10 cellular contexts compared by ENCODE assay signal in the genomic region with DNA sequence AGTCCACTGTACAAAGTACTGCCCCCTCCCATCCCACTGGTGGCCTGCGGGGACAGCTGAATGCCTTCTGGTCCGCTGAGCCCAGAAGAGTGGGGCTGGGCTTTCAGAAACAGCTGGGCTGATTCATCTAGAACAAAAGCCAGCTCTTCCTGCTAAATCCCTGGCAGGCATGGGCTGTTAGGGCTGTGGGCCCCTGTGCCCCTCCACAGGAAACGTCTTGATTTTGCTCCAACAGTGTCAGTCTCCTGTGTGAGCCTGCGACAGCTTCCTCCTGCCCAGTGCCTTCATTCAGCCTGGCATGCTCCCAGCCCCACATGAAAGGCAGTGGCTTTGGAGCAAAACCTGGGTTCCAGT. TPM values are rescaled to one million over a fixed set of nuclear protein-coding genes. Genes with fewer than 3 reads are reported as not detected.
DNase-seq lines count a peak whose midpoint lies in the region; ATAC-seq, FAIRE-seq and TF ChIP-seq lines count a peak whose summit lies in the region.
"Had no signal": no experiment of that assay in that cellular context is flagged by ENCODE, and none has a peak within 500 bp of the region (broad histone marks: within the 10 kb centered on the region; RNA-seq: fewer than 3 reads in every experiment).

No MANE protein-coding gene starts in this region.

- FAIRE-seq in HepG2 (lab: Jason Lieb, UNC), result no peak

- dilution Hi-C loops in mammary epithelial cell (cut with HindIII; ENCODE audit: low sequenced_read_pairs), result no loop called here

- no TSS peak for BruUV-seq in mammary epithelial cell (replicated peaks; lab: Mats Ljungman, UMichigan)
- BruUV-seq in HepG2 (replicated peaks; lab: Mats Ljungman, UMichigan), result no TSS peak
- BruUV-seq in Calu3 (replicated peaks; lab: Mats Ljungman, UMichigan), result no TSS peak

- intact Hi-C loops in mammary epithelial cell (cut with micrococcal nuclease) (no loop called here), HepG2 (cut with micrococcal nuclease; ENCODE audit: unreplicated experiment) (no loop called here), Calu3 (cut with micrococcal nuclease; ENCODE audit: unreplicated experiment) (no loop called here)

- no peaks in the 10 kb centered on the region for H3K36me3 ChIP-seq in ACC112 (ENCODE audit: insufficient read depth, low read length)
- H3K36me3 ChIP-seq in MG63, result no peaks in the 10 kb centered on the region
- H3K36me3 ChIP-seq in mammary epithelial cell (ENCODE audit: insufficient read depth, low read length), result no peaks in the 10 kb centered on the region
- H3K36me3 ChIP-seq in HepG2 (replicated peaks in 1 of 2; ENCODE audit: control insufficient read depth in 1 of 2, insufficient read depth in 2 of 2, low read length in 2 of 2), result no peaks in the 10 kb centered on the region

- no peaks in the 10 kb centered on the region for H3K79me2 ChIP-seq in ACC112 (ENCODE audit: control insufficient read depth, insufficient read depth, low read length, unreplicated experiment)
- H3K79me2 ChIP-seq in mammary epithelial cell (ENCODE audit: insufficient read depth, low read length), result no peaks in the 10 kb centered on the region
- no peaks in the 10 kb centered on the region for H3K79me2 ChIP-seq in HepG2 (ENCODE audit: insufficient read depth, low read length)

- H2AFZ ChIP-seq in ACC112 (ENCODE audit: low read length, unreplicated experiment), result peak overlapping the region; percentile 62
- peak overlapping the region; percentile 51 for H2AFZ ChIP-seq in mammary epithelial cell (ENCODE audit: low read depth, low read length)
- H2AFZ ChIP-seq in HepG2 (ENCODE audit: low read length), result no peak overlapping the region

- no peak for TF ChIP-seq RAD21 in HepG2 (CRISPR knock-in tag; IDR thresholded peaks at IDR 0.05)

- POLR2A ChIA-PET in HepG2 (lab: Yijun Ruan, JAX), result no interaction called here

- no peak for TF ChIP-seq POLR2A in HepG2 (IDR thresholded peaks at IDR 0.05; ENCODE audit: insufficient read depth in 1 of 2, low read depth in 2 of 2, low read length in 2 of 2)

- H3K4me1 Mint-ChIP-seq in Calu3 (ENCODE audit: low read depth, unreplicated experiment) (no peaks in the 10 kb centered on the region), nephron progenitor cell (peaks cover 33% of the 10 kb centered on the region)

- H3K4me3 Mint-ChIP-seq in Calu3 (ENCODE audit: low read depth, unreplicated experiment) (no peak overlapping the region), nephron progenitor cell (no peak overlapping the region)

- ATAC-seq in HepG2 (peak; percentile 90), GM18868 (IDR thresholded peaks at IDR 0.05; ENCODE audit: unreplicated experiment) (no peak)

- H3K4me2 ChIP-seq in mammary epithelial cell (ENCODE audit: insufficient read depth, low read depth, low read length), result no peak overlapping the region
- peak overlapping the region; percentile 54 for H3K4me2 ChIP-seq in HepG2 (ENCODE audit: low read depth, low read length)

- no peaks in the 10 kb centered on the region for H3K27me3 ChIP-seq in ACC112 (ENCODE audit: insufficient read depth, low read length)
- no peaks in the 10 kb centered on the region for H3K27me3 ChIP-seq in MG63
- H3K27me3 ChIP-seq in mammary epithelial cell (ENCODE audit: insufficient read depth, low read length), result no peaks in the 10 kb centered on the region
- peaks cover 0 to 6% of the 10 kb centered on the region in 2 experiments; a peak in 2 of 5 replicates for H3K27me3 ChIP-seq in HepG2 (ENCODE audit: control insufficient read depth in 1 of 2, insufficient read depth in 2 of 2, low read length in 2 of 2)

- DNase-seq in MG63, result peak; percentile 64
- no peak for DNase-seq in mammary epithelial cell
- DNase-seq in HepG2 (ENCODE audit: low spot score), result no peak
- DNase-seq in Calu3, result no peak
- no peak for DNase-seq in LoVo (ENCODE audit: low spot score)
- no peak for DNase-seq in nephron progenitor cell

- CTCF ChIA-PET in mammary epithelial cell (lab: Charles Lee; ENCODE audit: low non-redundant PET) (no interaction called here), HepG2 (lab: Yijun Ruan, JAX; ENCODE audit: low intra/inter-chr PET ratio, low total read pairs) (no interaction called here), Calu3 (lab: Charles Lee) (no interaction called here)

- no peaks in the 10 kb centered on the region for H3K36me3 Mint-ChIP-seq in Calu3 (ENCODE audit: insufficient read depth, unreplicated experiment)
- no peaks in the 10 kb centered on the region for H3K36me3 Mint-ChIP-seq in nephron progenitor cell (ENCODE audit: low read depth)

- no peaks in the 10 kb centered on the region for H3K9me3 ChIP-seq in MG63
- H3K9me3 ChIP-seq in mammary epithelial cell (replicated peaks; ENCODE audit: insufficient read depth, low read length), result no peaks in the 10 kb centered on the region
- H3K9me3 ChIP-seq in HepG2 (ENCODE audit: low read length), result no peaks in the 10 kb centered on the region

- no peak overlapping the region for H3K27ac ChIP-seq in ACC112 (ENCODE audit: low read depth, low read length)
- no peak overlapping the region for H3K27ac ChIP-seq in mammary epithelial cell (ENCODE audit: insufficient read depth, low read depth, low read length)
- no peak overlapping the region for H3K27ac ChIP-seq in HepG2 (ENCODE audit: extremely low read length, insufficient read depth, low read length)
- H3K27ac ChIP-seq: C4-2B had no signal

- in situ Hi-C loops in mammary epithelial cell (cut with MboI; ENCODE audit: low sequenced_read_pairs in 2 of 2), result no loop called here
- in situ Hi-C loops in HepG2 (cut with HindIII; ENCODE audit: extremely low pct_ligation_motif_present, low pct_unique_long_range_greater_than_20kb), result no loop called here

- H4K20me1 ChIP-seq in mammary epithelial cell (ENCODE audit: insufficient read depth, low read length) (no peaks in the 10 kb centered on the region), HepG2 (ENCODE audit: insufficient read depth, low read length) (no peaks in the 10 kb centered on the region)

- H3K4me1 ChIP-seq in ACC112 (ENCODE audit: control insufficient read depth, insufficient read depth, low read length, unreplicated experiment), result peaks cover 26% of the 10 kb centered on the region
- H3K4me1 ChIP-seq in mammary epithelial cell (ENCODE audit: insufficient read depth, low read length), result peaks cover 8% of the 10 kb centered on the region
- H3K4me1 ChIP-seq in HepG2 (ENCODE audit: insufficient read depth, low read length), result peaks cover 17% of the 10 kb centered on the region

- TF ChIP-seq CTCF in mammary epithelial cell (conservative IDR thresholded peaks at IDR 0.05 in 1 of 2, IDR thresholded peaks at IDR 0.05 in 1 of 2; ENCODE audit: extremely low read depth in 1 of 2, insufficient read depth in 1 of 2, low read depth in 1 of 2, low read length in 2 of 2) (no peak), HepG2 (CRISPR knock-in tag; IDR thresholded peaks at IDR 0.05) (no peak), Calu3 (IDR thresholded peaks at IDR 0.05; ENCODE audit: unreplicated experiment) (no peak), nephron progenitor cell (IDR thresholded peaks at IDR 0.05) (no peak)

- H3K4me3 ChIP-seq in ACC112 (ENCODE audit: low read depth, low read length) (no peak overlapping the region), MG63 (no peak overlapping the region), mammary epithelial cell (replicated peaks in 1 of 3; ENCODE audit: insufficient read depth in 1 of 3, low read depth in 2 of 3, low read length in 3 of 3) (no peak overlapping the region), HepG2 (replicated peaks in 1 of 3; ENCODE audit: insufficient read depth in 1 of 3, low read depth in 2 of 3, low read length in 3 of 3) (peak overlapping the region in 1 of 3 experiments; percentile 9; a peak in 1 of 6 replicates)

- H3K9ac ChIP-seq in mammary epithelial cell (ENCODE audit: insufficient read depth, low read length) (no peak overlapping the region), HepG2 (ENCODE audit: insufficient read depth, low read depth, low read length) (no peak overlapping the region)

- H3K27ac Mint-ChIP-seq in Calu3 (ENCODE audit: unreplicated experiment), result no peak overlapping the region
- no peak overlapping the region for H3K27ac Mint-ChIP-seq in nephron progenitor cell
- H3K27ac Mint-ChIP-seq: IgD-negative memory B cell had no signal

- no peak for TF ChIP-seq EP300 in HepG2 (IDR thresholded peaks at IDR 0.05; ENCODE audit: low read depth in 2 of 2, low read length in 2 of 2)
- no peak for TF ChIP-seq EP300 in HepG2 (CRISPR knock-in tag; IDR thresholded peaks at IDR 0.05; ENCODE audit: borderline replicate concordance)

- no peaks in the 10 kb centered on the region for H3K9me3 Mint-ChIP-seq in Calu3 (ENCODE audit: low read depth, unreplicated experiment)
- H3K9me3 Mint-ChIP-seq in nephron progenitor cell, result no peaks in the 10 kb centered on the region
- H3K9me3 Mint-ChIP-seq: IgD-negative memory B cell had no signal

- 6% methylated on average over 3 of the region's 4 CpGs for WGBS in mammary epithelial cell (ENCODE audit: low coverage, missing lambda C conversion rate)
- WGBS in HepG2 (ENCODE audit: low lambda C conversion rate), result 7% methylated on average over 2 of the region's 4 CpGs

- H3K27me3 Mint-ChIP-seq in Calu3 (ENCODE audit: unreplicated experiment) (peaks cover 27% of the 10 kb centered on the region), nephron progenitor cell (ENCODE audit: low read depth, poor library complexity) (peaks cover 19% of the 10 kb centered on the region)
- H3K27me3 Mint-ChIP-seq: IgD-negative memory B cell had no signal

RNA-seq across cellular contexts. Expression of gene GSN, which starts 6.9 kb away (rescaled TPM):
- 59.8 and 75.0 TPM in 2 replicates for total RNA-seq in MG63 (2014; rRNA removed; shearing (Covaris generic); ENCODE audit: low replicate concordance)
- total RNA-seq in mammary epithelial cell (100 to 1,000 TPM; 196 to 723 TPM), HepG2 (2016; rRNA removed; fragmentation: Illumina TruSeq; extraction: Trizol) (126 and 307 TPM in 2 replicates), Calu3 (2022) (68.3 and 71.6 TPM in 2 replicates)
- polyA plus RNA-seq in mammary epithelial cell (462 TPM), HepG2 (2011; rRNA removed) (294 and 436 TPM in 2 replicates)
- polyA minus RNA-seq in mammary epithelial cell, result 325 TPM
- total RNA-seq in HepG2 (2016; cell fraction: cytosol; rRNA removed; fragmentation: Illumina TruSeq; extraction: Trizol; ENCODE audit: low read depth), result 56.0 and 58.2 TPM in 2 replicates
- 125 and 311 TPM in 2 replicates for total RNA-seq in HepG2 (2016; cell fraction: insoluble cytoplasmic fraction; rRNA removed; fragmentation: Illumina TruSeq; extraction: Trizol)
- total RNA-seq in HepG2 (2016; cell fraction: membrane; rRNA removed; fragmentation: Illumina TruSeq; extraction: Trizol), result 102 and 113 TPM in 2 replicates
- total RNA-seq in HepG2 (2016; cell fraction: nucleus; rRNA removed; fragmentation: Illumina TruSeq; extraction: Trizol), result 251 and 294 TPM in 2 replicates
- 396 and 404 TPM in 2 replicates for polyA plus RNA-seq in HepG2 (2011; cell fraction: cytosol; rRNA removed)
- polyA plus RNA-seq in HepG2 (2011; cell fraction: nucleus; rRNA removed), result 430 and 447 TPM in 2 replicates
- polyA plus RNA-seq in HepG2 (2012), result 349 and 423 TPM in 2 replicates
- 57.9 and 60.7 TPM in 2 replicates for polyA plus RNA-seq in HepG2 (2016; cell fraction: cytosol; fragmentation: Illumina TruSeq; extraction: Trizol; ENCODE audit: low read depth)
- 115 and 123 TPM in 2 replicates for polyA plus RNA-seq in HepG2 (2016; cell fraction: insoluble cytoplasmic fraction; fragmentation: Illumina TruSeq; extraction: Trizol; ENCODE audit: low read depth)
- 77.0 and 92.1 TPM in 2 replicates for polyA plus RNA-seq in HepG2 (2016; cell fraction: membrane; fragmentation: Illumina TruSeq; extraction: Trizol; ENCODE audit: low read depth)
- polyA plus RNA-seq in HepG2 (2016; cell fraction: nucleus; fragmentation: Illumina TruSeq; extraction: Trizol; ENCODE audit: insufficient read depth, low read depth), result 379 and 400 TPM in 2 replicates
- polyA minus RNA-seq in HepG2 (2011; rRNA and poly(A)+ RNA removed; ENCODE audit: low replicate concordance), result 66.7 and 379 TPM in 2 replicates
- 132 and 185 TPM in 2 replicates for polyA minus RNA-seq in HepG2 (2011; cell fraction: cytosol; rRNA and poly(A)+ RNA removed)
- polyA minus RNA-seq in HepG2 (2011; cell fraction: nucleus; rRNA and poly(A)+ RNA removed), result 122 and 168 TPM in 2 replicates

RNA-seq across cellular contexts. Expression of gene RAB14, which starts 59.4 kb away (rescaled TPM):
- total RNA-seq in MG63 (2014; rRNA removed; shearing (Covaris generic); ENCODE audit: low replicate concordance), result 43.3 and 58.4 TPM in 2 replicates
- total RNA-seq in mammary epithelial cell, result 10 to 100 TPM; 27.5 to 74.6 TPM
- 24.7 TPM for polyA plus RNA-seq in mammary epithelial cell
- 33.8 TPM for polyA minus RNA-seq in mammary epithelial cell
- 19.3 and 42.2 TPM in 2 replicates for total RNA-seq in HepG2 (2016; rRNA removed; fragmentation: Illumina TruSeq; extraction: Trizol)
- 2.8 and 4.0 TPM in 2 replicates for total RNA-seq in HepG2 (2016; cell fraction: cytosol; rRNA removed; fragmentation: Illumina TruSeq; extraction: Trizol; ENCODE audit: low read depth)
- total RNA-seq in HepG2 (2016; cell fraction: insoluble cytoplasmic fraction; rRNA removed; fragmentation: Illumina TruSeq; extraction: Trizol), result 18.4 and 42.0 TPM in 2 replicates
- total RNA-seq in HepG2 (2016; cell fraction: membrane; rRNA removed; fragmentation: Illumina TruSeq; extraction: Trizol), result 18.7 and 20.5 TPM in 2 replicates
- 24.4 and 28.8 TPM in 2 replicates for total RNA-seq in HepG2 (2016; cell fraction: nucleus; rRNA removed; fragmentation: Illumina TruSeq; extraction: Trizol)
- 15.3 and 17.4 TPM in 2 replicates for polyA plus RNA-seq in HepG2 (2011; rRNA removed)
- polyA plus RNA-seq in HepG2 (2011; cell fraction: cytosol; rRNA removed), result 6.4 and 13.9 TPM in 2 replicates
- 9.5 and 11.9 TPM in 2 replicates for polyA plus RNA-seq in HepG2 (2011; cell fraction: nucleus; rRNA removed)
- 31.9 and 33.9 TPM in 2 replicates for polyA plus RNA-seq in HepG2 (2012)
- polyA plus RNA-seq in HepG2 (2016; cell fraction: cytosol; fragmentation: Illumina TruSeq; extraction: Trizol; ENCODE audit: low read depth), result 2.7 and 2.8 TPM in 2 replicates
- 58.3 and 63.3 TPM in 2 replicates for polyA plus RNA-seq in HepG2 (2016; cell fraction: insoluble cytoplasmic fraction; fragmentation: Illumina TruSeq; extraction: Trizol; ENCODE audit: low read depth)
- 12.2 and 12.7 TPM in 2 replicates for polyA plus RNA-seq in HepG2 (2016; cell fraction: membrane; fragmentation: Illumina TruSeq; extraction: Trizol; ENCODE audit: low read depth)
- polyA plus RNA-seq in HepG2 (2016; cell fraction: nucleus; fragmentation: Illumina TruSeq; extraction: Trizol; ENCODE audit: insufficient read depth, low read depth), result 39.9 TPM in 2 replicates
- 8.0 and 11.9 TPM in 2 replicates for polyA minus RNA-seq in HepG2 (2011; rRNA and poly(A)+ RNA removed; ENCODE audit: low replicate concordance)
- 14.1 and 21.2 TPM in 2 replicates for polyA minus RNA-seq in HepG2 (2011; cell fraction: cytosol; rRNA and poly(A)+ RNA removed)
- 18.9 and 25.6 TPM in 2 replicates for polyA minus RNA-seq in HepG2 (2011; cell fraction: nucleus; rRNA and poly(A)+ RNA removed)
- 42.5 and 44.2 TPM in 2 replicates for total RNA-seq in Calu3 (2022)
